In genomic region chr6:109079981-109080380, GRCh38 we compare ENCODE assay signal across 1 cellular context.
TF ChIP-seq lines count a peak whose summit lies in the region.

No MANE protein-coding gene starts in this region.

TF ChIP-seq in HEK293, 187 proteins besides CTCF, POLR2A, EP300 and RAD21 (continued from another document):
- TF ChIP-seq, protein P1, sequence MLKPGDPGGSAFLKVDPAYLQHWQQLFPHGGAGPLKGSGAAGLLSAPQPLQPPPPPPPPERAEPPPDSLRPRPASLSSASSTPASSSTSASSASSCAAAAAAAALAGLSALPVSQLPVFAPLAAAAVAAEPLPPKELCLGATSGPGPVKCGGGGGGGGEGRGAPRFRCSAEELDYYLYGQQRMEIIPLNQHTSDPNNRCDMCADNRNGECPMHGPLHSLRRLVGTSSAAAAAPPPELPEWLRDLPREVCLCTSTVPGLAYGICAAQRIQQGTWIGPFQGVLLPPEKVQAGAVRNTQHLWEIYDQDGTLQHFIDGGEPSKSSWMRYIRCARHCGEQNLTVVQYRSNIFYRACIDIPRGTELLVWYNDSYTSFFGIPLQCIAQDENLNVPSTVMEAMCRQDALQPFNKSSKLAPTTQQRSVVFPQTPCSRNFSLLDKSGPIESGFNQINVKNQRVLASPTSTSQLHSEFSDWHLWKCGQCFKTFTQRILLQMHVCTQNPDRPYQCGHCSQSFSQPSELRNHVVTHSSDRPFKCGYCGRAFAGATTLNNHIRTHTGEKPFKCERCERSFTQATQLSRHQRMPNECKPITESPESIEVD (tag by site-specific recombination; IDR thresholded peaks at IDR 0.05), result peak; percentile 51; the same call in 1 of the 2 replicates
- TF ChIP-seq HIC1 (tag by site-specific recombination; IDR thresholded peaks at IDR 0.05) (no peak), MZF1 (tag by site-specific recombination; IDR thresholded peaks at IDR 0.05; ENCODE audit: borderline replicate concordance) (peak; percentile 57; the same call in 1 of the 2 replicates), YY1 (tag by site-specific recombination; IDR thresholded peaks at IDR 0.05) (no peak)
